Comparison of ENCODE assay signal across 1 cellular context in genomic region chr1:147241955-147242448, GRCh38.
TF ChIP-seq lines count a peak whose summit lies in the region.

No MANE protein-coding gene starts in this region.

TF ChIP-seq in K562, 482 proteins besides CTCF, POLR2A, EP300 and RAD21 (continued from another document):
- TF ChIP-seq MLLT1 (IDR thresholded peaks at IDR 0.05) = no peak
- 0 out of 2 replicates have a peak, but pooled peaks have one; percentile 60 for TF ChIP-seq NR2F6 (CRISPR knock-in tag; IDR thresholded peaks at IDR 0.05)
- TF ChIP-seq ZNF592 (IDR thresholded peaks at IDR 0.05) = peak; percentile 59; the same call in 1 of the 2 replicates
- no peak for TF ChIP-seq SPI1 (IDR thresholded peaks at IDR 0.05; ENCODE audit: borderline replicate concordance, low read depth, low read length)
- TF ChIP-seq ERF (CRISPR knock-in tag; IDR thresholded peaks at IDR 0.05) = 0 out of 2 replicates have a peak, but pooled peaks have one; percentile 24
- TF ChIP-seq CCNT2 (IDR thresholded peaks at IDR 0.05; ENCODE audit: borderline replicate concordance, extremely low read depth, insufficient read length, low read depth, low read length) = no peak
- TF ChIP-seq ZBTB2 (IDR thresholded peaks at IDR 0.05) = 0 out of 2 replicates have a peak, but pooled peaks have one; percentile 20
- 0 out of 2 replicates have a peak, but pooled peaks have one; percentile 11 for TF ChIP-seq ZNF316 (IDR thresholded peaks at IDR 0.05)
- no peak for TF ChIP-seq KDM4B (IDR thresholded peaks at IDR 0.05; ENCODE audit: borderline replicate concordance in 2 of 2, low read depth in 1 of 2)
- TF ChIP-seq BACH1 (tag; IDR thresholded peaks at IDR 0.05) = peak; percentile 67
- TF ChIP-seq MECOM (CRISPR knock-in tag; IDR thresholded peaks at IDR 0.05) = peak; percentile 7; the same call in 1 of the 2 replicates
- TF ChIP-seq MAFG (tag; conservative IDR thresholded peaks at IDR 0.05) = 0 out of 2 replicates have a peak, but pooled peaks have one; percentile 27
- 0 out of 2 replicates have a peak, but pooled peaks have one; percentile 34 for TF ChIP-seq CUX1 (CRISPR knock-in tag; IDR thresholded peaks at IDR 0.05)
- TF ChIP-seq PKNOX1 (IDR thresholded peaks at IDR 0.05) = 0 out of 2 replicates have a peak, but pooled peaks have one; percentile 29
- 0 out of 2 replicates have a peak, but pooled peaks have one; percentile 10 for TF ChIP-seq NFRKB (IDR thresholded peaks at IDR 0.05; ENCODE audit: low read depth)
- TF ChIP-seq CEBPZ (IDR thresholded peaks at IDR 0.05; ENCODE audit: borderline replicate concordance, low read depth, low read length) = 0 out of 2 replicates have a peak, but pooled peaks have one; percentile 14
